26 cellular contexts compared by ENCODE assay signal in genomic region chr1:203011582-203011981, GRCh38.
"Had no signal": no experiment of that assay in that cellular context is flagged by ENCODE, and none has a peak within 500 bp of the region (broad histone marks: within the 10 kb centered on the region; RNA-seq: fewer than 3 reads in every experiment).

No MANE protein-coding gene starts in this region.

- FAIRE-seq: keratinocyte, pancreas, urothelium cell line had no signal

- H2AFZ ChIP-seq: hepatocyte had no signal

- H3K9me3 ChIP-seq: left lung, lower lobe of right lung, pancreas, prostate gland, spleen, suprapubic skin, thoracic aorta, tibial artery, upper lobe of right lung had no signal

- H3K4me3 ChIP-seq: hepatocyte, left lung, lower lobe of right lung, pancreas, prostate gland, skin epidermis, spleen, suprapubic skin, thoracic aorta, tibial artery, upper lobe of right lung had no signal

- DNase-seq: left colon; left lung; lower lobe of right lung; mammary epithelial cell; mesenchymal stem cell; naive thymus-derived CD8-positive, alpha-beta T cell; nucleus accumbens; pancreas; posterior cingulate gyrus; retina; right cardiac atrium; spleen; stimulated activated CD4-positive, alpha-beta T cell treated with anti-CD3 and anti-CD28 coated beads, Interleukin-4, amount 100 ng/mL, for 24 hours; stimulated activated naive CD4-positive, alpha-beta T cell; tibial artery; trophoblast cell; upper lobe of right lung had no signal

- H3K27me3 ChIP-seq: hepatocyte, left lung, pancreas, spleen, suprapubic skin, tibial artery, upper lobe of right lung had no signal

- H3K27ac ChIP-seq: hepatocyte, left lung, lower lobe of right lung, pancreas, prostate gland, skin epidermis, spleen, suprapubic skin, thoracic aorta, tibial artery, upper lobe of right lung had no signal

- H3K4me2 ChIP-seq: hepatocyte had no signal

- ATAC-seq: left colon; left lung; lower lobe of right lung; naive thymus-derived CD8-positive, alpha-beta T cell; pancreas; right cardiac atrium; sciatic nerve; stimulated activated effector memory CD8-positive, alpha-beta T cell treated with anti-CD3 and anti-CD28 coated beads, Interleukin-12 subunit alpha, Interleukin-12 subunit beta, amount 100 ng/mL, for 72 hours; upper lobe of right lung had no signal
